25 cellular contexts compared by ENCODE assay signal in genomic region chr1:154379301-154379700, GRCh38. TPM values are rescaled to one million over a fixed set of nuclear protein-coding genes. Genes with fewer than 3 reads are reported as not detected.
"Had no signal": no experiment of that assay in that cellular context is flagged by ENCODE, and none has a peak within 500 bp of the region (broad histone marks: within the 10 kb centered on the region; RNA-seq: fewer than 3 reads in every experiment).

No MANE protein-coding gene starts in this region.

- H3K9me3 ChIP-seq: ovary, psoas muscle, spleen, suprapubic skin, testis, tibial artery, transverse colon, vagina had no signal

- H3K27ac ChIP-seq: ovary, parathyroid adenoma, psoas muscle, skin epidermis, suprapubic skin, testis, tibial artery, transverse colon, vagina had no signal

- H3K4me2 ChIP-seq: smooth muscle cell had no signal

- H2AFZ ChIP-seq: parathyroid adenoma had no signal

- H3K9ac ChIP-seq: parathyroid adenoma had no signal

- H3K27me3 ChIP-seq: ovary, spleen, suprapubic skin, testis, tibial artery, transverse colon, vagina had no signal

- H3K4me1 ChIP-seq: parathyroid adenoma, psoas muscle, spleen, suprapubic skin, testis, tibial artery, transverse colon, vagina had no signal

- DNase-seq: naive thymus-derived CD8-positive, alpha-beta T cell; nephron progenitor cell; occipital lobe; ovary; posterior cingulate gyrus; psoas muscle; right cardiac atrium; spleen; stimulated activated CD4-positive, alpha-beta T cell treated with anti-CD3 and anti-CD28 coated beads, Interleukin-12 subunit alpha, Interleukin-12 subunit beta, amount 100 ng/mL, for 4 hours; stimulated activated CD4-positive, alpha-beta T cell treated with anti-CD3 and anti-CD28 coated beads, Interleukin-1b, Interleukin-23, amount 100 ng/mL, for 48 hours; stimulated activated CD4-positive, alpha-beta T cell treated with anti-CD3 and anti-CD28 coated beads, Interleukin-4, amount 100 ng/mL, for 1 hour; stimulated activated CD4-positive, alpha-beta T cell treated with anti-CD3 and anti-CD28 coated beads, Interleukin-4, amount 100 ng/mL, for 4 hours; stimulated activated CD8-positive, alpha-beta memory T cell treated with anti-CD3 and anti-CD28 coated beads, Interleukin-4, amount 100 ng/mL, for 48 hours; stimulated activated naive CD4-positive, alpha-beta T cell; stimulated activated naive CD8-positive, alpha-beta T cell treated with anti-CD3 and anti-CD28 coated beads, Interleukin-15, amount 100 ng/mL, for 72 hours; stimulated activated naive CD8-positive, alpha-beta T cell treated with anti-CD3 and anti-CD28 coated beads, Interleukin-15, Interleukin-2, amounts not matched to agents 100 U/mL and 50 U/mL, for 24 hours; substantia nigra; testis; tibial artery; transverse colon had no signal

- H3K36me3 ChIP-seq: ovary, spleen, suprapubic skin, tibial artery, transverse colon, vagina had no signal

- H3K4me3 ChIP-seq: ovary, psoas muscle, skin epidermis, smooth muscle cell, spleen, suprapubic skin, testis, tibial artery, transverse colon, vagina had no signal

RNA-seq across cellular contexts. Expression of gene AQP10, which starts 58.4 kb away (rescaled TPM):
- polyA plus RNA-seq: naive thymus-derived CD8-positive, alpha-beta T cell had no signal
